In genomic region chr11:61361686-61362541, GRCh38 we compare ENCODE assay signal across 8 cellular contexts. TPM values are rescaled to one million over a fixed set of nuclear protein-coding genes. Genes with fewer than 3 reads are reported as not detected.
DNase-seq lines count a peak whose midpoint lies in the region; ATAC-seq and TF ChIP-seq lines count a peak whose summit lies in the region.

CYB561A3 (minus strand) TSS chr11:61361882; CDS start chr11:61356713, 5,169 bp downstream.
TMEM138 (plus strand) TSS chr11:61362374; CDS start chr11:61364391, 2,017 bp downstream.

- peak within 1 kb of the TSS; percentile 95 for H3K27ac Mint-ChIP-seq in activated CD4-positive, alpha-beta T cell treated with anti-CD3 and anti-CD28 coated beads, Interleukin-2, amount 10 ng/mL, durations not matched to agents 24 days and 14 days

- peaks cover 24% of the 10 kb centered on the region for H3K36me3 Mint-ChIP-seq in activated CD4-positive, alpha-beta T cell treated with anti-CD3 and anti-CD28 coated beads, Interleukin-2, amount 10 ng/mL, durations not matched to agents 24 days and 14 days (ENCODE audit: low read depth)

- peak within 1 kb of the TSS; percentile 82 for H3K4me3 ChIP-seq in coronary artery

- H3K4me3 Mint-ChIP-seq in activated CD4-positive, alpha-beta T cell treated with anti-CD3 and anti-CD28 coated beads, Interleukin-2, amount 10 ng/mL, durations not matched to agents 24 days and 14 days, result peak within 1 kb of the TSS; percentile 96

- DNase-seq in Ammon's horn (ENCODE audit: low spot score) (peak; percentile 96), NCI-H524 (lab: John Stamatoyannopoulos, UW) (peak; percentile 83 to 92), coronary artery (ENCODE audit: low spot score) (peak; percentile 94), left kidney (ENCODE audit: low read depth, low spot score) (peak; percentile 98)
- peak; percentile 97 for DNase-seq in activated CD4-positive, alpha-beta T cell treated with anti-CD3 and anti-CD28 coated beads, Interleukin-2, amount 10 ng/mL, durations not matched to agents 24 days and 14 days
- peak; percentile 91 to 92 for DNase-seq in stimulated activated CD4-positive, alpha-beta T cell treated with anti-CD3 and anti-CD28 coated beads, Interleukin-2, amount 100 ng/mL, for 24 hours

- no peaks in the 10 kb centered on the region for H3K27me3 Mint-ChIP-seq in activated CD4-positive, alpha-beta T cell treated with anti-CD3 and anti-CD28 coated beads, Interleukin-2, amount 10 ng/mL, durations not matched to agents 24 days and 14 days

- H3K4me1 Mint-ChIP-seq in activated CD4-positive, alpha-beta T cell treated with anti-CD3 and anti-CD28 coated beads, Interleukin-2, amount 10 ng/mL, durations not matched to agents 24 days and 14 days, result peaks cover 26% of the 10 kb centered on the region

- H3K9me3 Mint-ChIP-seq in activated CD4-positive, alpha-beta T cell treated with anti-CD3 and anti-CD28 coated beads, Interleukin-2, amount 10 ng/mL, durations not matched to agents 24 days and 14 days, result no peaks in the 10 kb centered on the region

- no peak for TF ChIP-seq CTCF in coronary artery (IDR thresholded peaks at IDR 0.05)

- H3K27ac ChIP-seq in coronary artery, result peak within 1 kb of the TSS; percentile 91 to 96

- intact Hi-C loops in activated CD4-positive, alpha-beta T cell treated with anti-CD3 and anti-CD28 coated beads, Interleukin-2, amount 10 ng/mL, durations not matched to agents 24 days and 14 days (cut with micrococcal nuclease), result loop anchor here (1.0 to 10.0 kb wide), 6 partner anchors 23 to 433 kb away; partner anchors contain the start of genes CPSF7, DDB1, FEN1 and TKFC

- peak; percentile 80 for ATAC-seq in HG03439 (IDR thresholded peaks at IDR 0.05; ENCODE audit: unreplicated experiment)

- peak; percentile 99 for TF ChIP-seq POLR2A in GM19193 (IDR thresholded peaks at IDR 0.05; ENCODE audit: extremely low read depth, insufficient read depth, insufficient read length)

RNA-seq across cellular contexts. Expression of gene CYB561A3, which starts in this region (rescaled TPM):
- 34.9 and 35.1 TPM in 2 replicates for total RNA-seq in activated CD4-positive, alpha-beta T cell treated with anti-CD3 and anti-CD28 coated beads, Interleukin-2, amount 10 ng/mL, durations not matched to agents 24 days and 14 days

RNA-seq across cellular contexts. Expression of gene TMEM138, which starts in this region (rescaled TPM):
- total RNA-seq in activated CD4-positive, alpha-beta T cell treated with anti-CD3 and anti-CD28 coated beads, Interleukin-2, amount 10 ng/mL, durations not matched to agents 24 days and 14 days, result 65.2 and 69.9 TPM in 2 replicates

Comparison
In these comparisons a context has a peak if more than half of its experiments do, and no peak if none do; other contexts are left out.
1. Peak in every context shown above with its lines: DNase-seq, ATAC-seq, H3K4me3 ChIP-seq and H3K27ac ChIP-seq.